Comparison of ENCODE assay signal across 12 cellular contexts in genomic region chr2:160377204-160377995, GRCh38.
DNase-seq lines count a peak whose midpoint lies in the region; ATAC-seq and TF ChIP-seq lines count a peak whose summit lies in the region.
"Had no signal": no experiment of that assay in that cellular context is flagged by ENCODE, and none has a peak within 500 bp of the region (broad histone marks: within the 10 kb centered on the region; RNA-seq: fewer than 3 reads in every experiment).

No MANE protein-coding gene starts in this region.

- H3K4me3 Mint-ChIP-seq in T-cell, result peak overlapping the region in 1 of 3 donors; percentile 19
- H3K4me3 Mint-ChIP-seq in activated T-cell treated with anti-CD3 and anti-CD28 coated beads, Interleukin-2, amount 50 U/mL, for 24 hours, result no peak overlapping the region
- H3K4me3 Mint-ChIP-seq: neural crest cell had no signal

- no peaks in the 10 kb centered on the region for H3K27me3 Mint-ChIP-seq in T-cell
- no peaks in the 10 kb centered on the region for H3K27me3 Mint-ChIP-seq in activated T-cell treated with anti-CD3 and anti-CD28 coated beads, Interleukin-2, amount 50 U/mL, for 24 hours

- H3K9me3 Mint-ChIP-seq in T-cell, result no peaks in the 10 kb centered on the region
- H3K9me3 Mint-ChIP-seq in activated T-cell treated with anti-CD3 and anti-CD28 coated beads, Interleukin-2, amount 50 U/mL, for 24 hours, result no peaks in the 10 kb centered on the region
- H3K9me3 Mint-ChIP-seq: neural crest cell had no signal

- DNase-seq in GM13977 (ENCODE audit: low spot score) (no peak), T-cell (no peak), foreskin keratinocyte (no peak), psoas muscle (no peak), NCI-H510A (lab: John Stamatoyannopoulos, UW) (no peak), SK-N-DZ (ENCODE audit: low spot score) (no peak)
- DNase-seq in activated T-cell treated with anti-CD3 and anti-CD28 coated beads, Interleukin-2, amount 50 U/mL, for 24 hours, result no peak
- DNase-seq: activated naive CD4-positive, alpha-beta T cell treated with Interleukin-2 at 50 U/mL for 16 hours; NCI-H1436 treated with DMSO at 0.1 percent for 48 hours had no signal

- H3K36me3 ChIP-seq in psoas muscle (ENCODE audit: insufficient read depth in 1 of 2, low read depth in 1 of 2), result no peaks in the 10 kb centered on the region

- H3K4me3 ChIP-seq in psoas muscle, result no peak overlapping the region

- peaks cover 94 to 98% (median 94%) of the 10 kb centered on the region in 3 donors for H3K4me1 Mint-ChIP-seq in T-cell
- peaks cover 86% of the 10 kb centered on the region for H3K4me1 Mint-ChIP-seq in activated T-cell treated with anti-CD3 and anti-CD28 coated beads, Interleukin-2, amount 50 U/mL, for 24 hours (ENCODE audit: low read depth)

- whole genome bisulfite sequencing in psoas muscle, 3 donors, result 53 to 80% (median 59%) methylated on average over 6 of the region's 6 CpGs

- H3K27me3 ChIP-seq in foreskin keratinocyte (no peaks in the 10 kb centered on the region), psoas muscle (ENCODE audit: insufficient read depth in 3 of 3, low read length in 2 of 3) (no peaks in the 10 kb centered on the region)

- no peak overlapping the region for H3K27ac ChIP-seq in foreskin keratinocyte
- no peak overlapping the region for H3K27ac ChIP-seq in psoas muscle

- POLR2A ChIA-PET in T-cell (lab: Charles Lee), result interaction anchor here in 1 of 2 donors (0.7 kb wide), 1 partner anchor 17 kb away, joined by 3 read pairs; no protein-coding TSS in a partner anchor

- in situ Hi-C loops in GM13977 (cut with MboI; ENCODE audit: low pct_unique_long_range_greater_than_20kb, low sequenced_read_pairs, unreplicated experiment), result no loop called here

- peak overlapping the region; percentile 41 to 62 for H3K27ac Mint-ChIP-seq in T-cell
- H3K27ac Mint-ChIP-seq in activated T-cell treated with anti-CD3 and anti-CD28 coated beads, Interleukin-2, amount 50 U/mL, for 24 hours, result no peak overlapping the region

- peaks cover 12% of the 10 kb centered on the region for H3K36me3 Mint-ChIP-seq in T-cell
- H3K36me3 Mint-ChIP-seq in activated T-cell treated with anti-CD3 and anti-CD28 coated beads, Interleukin-2, amount 50 U/mL, for 24 hours (ENCODE audit: low read depth), result peaks cover 9% of the 10 kb centered on the region

- CTCF ChIA-PET in T-cell (lab: Charles Lee), result interaction anchor here in 1 of 2 donors (0.7 kb wide), 1 partner anchor 31 kb away, joined by 3 read pairs; no protein-coding TSS in a partner anchor

- H3K4me1 ChIP-seq in foreskin keratinocyte, result peaks cover 60% of the 10 kb centered on the region
- H3K4me1 ChIP-seq in psoas muscle, result peaks cover 100% of the 10 kb centered on the region

- ATAC-seq in T-cell (replicated peaks in 1 of 4), result no peak
- ATAC-seq in foreskin keratinocyte, result no peak
- ATAC-seq in psoas muscle, result no peak
- no peak for ATAC-seq in GM21528 (IDR thresholded peaks at IDR 0.05; ENCODE audit: low FRiP score, unreplicated experiment)
- ATAC-seq: activated CD4-positive, CD25-positive, alpha-beta regulatory T cell treated with anti-CD3 and anti-CD28 coated beads, Interleukin-2, amount 50 U/mL, for 24 hours had no signal

- no peaks in the 10 kb centered on the region for H3K9me3 ChIP-seq in psoas muscle

- intact Hi-C loops in psoas muscle (cut with DNase I), result no loop called here

- TF ChIP-seq CTCF in GM13977 (IDR thresholded peaks at IDR 0.05; ENCODE audit: extremely low read depth, insufficient read depth, missing control alignments) (peak; percentile 12), foreskin keratinocyte (conservative IDR thresholded peaks at IDR 0.05) (peak; percentile 49), psoas muscle (IDR thresholded peaks at IDR 0.05) (peak; percentile 5)
